17 cellular contexts compared by ENCODE assay signal in genomic region chr16:67404740-67405226, GRCh38. TPM values are rescaled to one million over a fixed set of nuclear protein-coding genes. Genes with fewer than 3 reads are reported as not detected.
DNase-seq lines count a peak whose midpoint lies in the region; ATAC-seq and TF ChIP-seq lines count a peak whose summit lies in the region.
"Had no signal": no experiment of that assay in that cellular context is flagged by ENCODE, and none has a peak within 500 bp of the region (broad histone marks: within the 10 kb centered on the region; RNA-seq: fewer than 3 reads in every experiment).

No MANE protein-coding gene starts in this region.

- no peak overlapping the region for H3K27ac Mint-ChIP-seq in glutamatergic neuron (ENCODE audit: unreplicated experiment)
- H3K27ac Mint-ChIP-seq: activated T-cell treated with anti-CD3 and anti-CD28 coated beads, Interleukin-2, amount 50 U/mL, for 24 hours had no signal

- H3K9me3 ChIP-seq in stomach = no peaks in the 10 kb centered on the region
- H3K9me3 ChIP-seq: thoracic aorta had no signal

- H3K4me1 ChIP-seq in stomach = peaks cover 7 to 40% (median 30%) of the 10 kb centered on the region in 4 donors

- no peaks in the 10 kb centered on the region for H3K36me3 Mint-ChIP-seq in glutamatergic neuron (ENCODE audit: unreplicated experiment)

- ATAC-seq in left colon (peak; percentile 95), HG02623 (IDR thresholded peaks at IDR 0.05; ENCODE audit: unreplicated experiment) (no peak)
- ATAC-seq: sciatic nerve had no signal

- H3K4me1 Mint-ChIP-seq in glutamatergic neuron (ENCODE audit: low read depth, unreplicated experiment) = peaks cover 2% of the 10 kb centered on the region

- no peaks in the 10 kb centered on the region for H3K27me3 ChIP-seq in stomach

- TF ChIP-seq CTCF in VCaP (conservative IDR thresholded peaks at IDR 0.05) = no peak
- TF ChIP-seq CTCF in stomach (IDR thresholded peaks at IDR 0.05) = no peak
- no peak for TF ChIP-seq CTCF in glutamatergic neuron (IDR thresholded peaks at IDR 0.05; ENCODE audit: partially characterized antibody, unreplicated experiment)

- 44 to 71% (median 57%) methylated on average over 4 to 5 of the region's 5 CpGs for WGBS in stomach, 5 donors

- H3K36me3 ChIP-seq in stomach = peaks cover 0 to 4% (median 0%) of the 10 kb centered on the region in 4 donors
- H3K36me3 ChIP-seq: thoracic aorta had no signal

- H3K4me3 ChIP-seq in stomach = no peak overlapping the region
- H3K4me3 ChIP-seq: GM23248, thoracic aorta had no signal

- no peak for TF ChIP-seq EP300 in stomach (IDR thresholded peaks at IDR 0.05)

- TF ChIP-seq POLR2A in stomach (IDR thresholded peaks at IDR 0.05) = no peak

- peaks cover 8% of the 10 kb centered on the region for H3K27me3 Mint-ChIP-seq in glutamatergic neuron (ENCODE audit: unreplicated experiment)

- no peak overlapping the region for H3K4me3 Mint-ChIP-seq in glutamatergic neuron (ENCODE audit: unreplicated experiment)
- H3K4me3 Mint-ChIP-seq: activated T-cell treated with anti-CD3 and anti-CD28 coated beads, Interleukin-2, amount 50 U/mL, for 24 hours had no signal

- intact Hi-C loops in left colon (cut with DNase I, micrococcal nuclease) (no loop called here), stomach (cut with DNase I; ENCODE audit: low total_unique reads) (loop anchor here (10.0 kb wide), 1 partner anchor 140 kb away; no protein-coding TSS in a partner anchor)

- H3K27ac ChIP-seq in VCaP = peak overlapping the region; percentile 66
- H3K27ac ChIP-seq in stomach = peak overlapping the region; percentile 73 to 86 (median 75)
- H3K27ac ChIP-seq: thoracic aorta had no signal

- DNase-seq in DMS153 (lab: John Stamatoyannopoulos, UW) (peak; percentile 58), DMS153 treated with DMSO at 0.1 percent for 48 hours (lab: John Stamatoyannopoulos, UW; ENCODE audit: unreplicated experiment) (no peak), left colon (peak; percentile 75 to 89), stomach (peak; percentile 88), glutamatergic neuron (no peak), RPMI8226 (no peak)
- DNase-seq: 8988T; activated CD4-positive, CD25-positive, alpha-beta regulatory T cell treated with anti-CD3 and anti-CD28 coated beads, Interleukin-2, amount 50 U/mL, for 72 hours; activated T-cell treated with anti-CD3 and anti-CD28 coated beads, Interleukin-2, amount 50 U/mL, for 24 hours; effector CD4-positive, alpha-beta T cell; GM23248; NCI-H1092 treated with DMSO at 0.1 percent for 48 hours had no signal

- peaks cover 2% of the 10 kb centered on the region for H3K9me3 Mint-ChIP-seq in glutamatergic neuron (ENCODE audit: unreplicated experiment)
- H3K9me3 Mint-ChIP-seq: activated T-cell treated with anti-CD3 and anti-CD28 coated beads, Interleukin-2, amount 50 U/mL, for 24 hours had no signal

RNA-seq across cellular contexts. Expression of gene TPPP3, which starts 11.5 kb away (rescaled TPM):
- total RNA-seq in left colon = 1 to 10 TPM; 4.1 to 8.3 TPM
- 100 to 1,000 TPM in 1 of 5 donors, 10 to 100 TPM in 3, 1 to 10 TPM in 1; 5.8 to 127 (median 15.8) TPM for total RNA-seq in stomach
- 10 to 100 TPM in 2 of 3 donors, 1 to 10 TPM in 1; 10.0 to 38.8 (median 11.8) TPM for polyA plus RNA-seq in stomach
- total RNA-seq in glutamatergic neuron (ENCODE audit: unreplicated experiment) = 21.7 TPM
- total RNA-seq: GM23248, HT1080 had no signal

RNA-seq across cellular contexts. Expression of gene ZDHHC1, which starts 11.5 kb away (rescaled TPM):
- total RNA-seq in left colon (10 to 100 TPM; 10.7 to 12.5 TPM), stomach (10 to 100 TPM in 2 of 5 donors, 1 to 10 TPM in 2, not detected in 1; 6.1 to 33.6 (median 11.6) TPM), glutamatergic neuron (ENCODE audit: unreplicated experiment) (4.6 TPM)
- polyA plus RNA-seq in stomach = 1 to 10 TPM; 2.0 to 4.7 (median 4.4) TPM

RNA-seq across cellular contexts. Expression of gene HSD11B2, which starts 26.1 kb away (rescaled TPM):
- total RNA-seq in left colon (1,000 to 10,000 TPM in 1 of 2 donors, 100 to 1,000 TPM in 1; 723 to 1,005 TPM), stomach (100 to 1,000 TPM in 1 of 5 donors, 10 to 100 TPM in 1, 1 to 10 TPM in 1, under 1 TPM in 1, not detected in 1; 0.89 to 837 (median 9.6) TPM), glutamatergic neuron (ENCODE audit: unreplicated experiment) (6.0 TPM)
- 10 to 100 TPM in 1 of 3 donors, 1 to 10 TPM in 2; 1.5 to 16.7 (median 2.9) TPM for polyA plus RNA-seq in stomach
- total RNA-seq: GM23248, thoracic aorta had no signal

Comparison
In these comparisons a context has a peak if more than half of its experiments do, and no peak if none do; other contexts are left out.
1. DNase-seq: peak in DMS153 (single experiment), left colon (2 of 2) and stomach (single experiment); none in DMS153 treated with DMSO at 0.1 percent for 48 hours (single experiment), glutamatergic neuron (single experiment) and RPMI8226 (single experiment).